Comparison of ENCODE assay signal across 1 cellular context in genomic region chr17:78127240-78127887, GRCh38.
TF ChIP-seq lines count a peak whose summit lies in the region.

No MANE protein-coding gene starts in this region.

TF ChIP-seq in GM23338, 12 proteins besides CTCF, POLR2A, EP300 and RAD21 (continued from another document):
- no peak for TF ChIP-seq ZNF462 (CRISPR knock-in tag; IDR thresholded peaks at IDR 0.05)
- no peak for TF ChIP-seq CREB1 (CRISPR knock-in tag; IDR thresholded peaks at IDR 0.05; ENCODE audit: low read depth)
- no peak for TF ChIP-seq NANOG (IDR thresholded peaks at IDR 0.05; ENCODE audit: borderline replicate concordance)
- TF ChIP-seq EZH2phosphoT487 (IDR thresholded peaks at IDR 0.05; ENCODE audit: unreplicated experiment) = no peak
- no peak for TF ChIP-seq REST (IDR thresholded peaks at IDR 0.05; ENCODE audit: unreplicated experiment)
- TF ChIP-seq ZNF114 (CRISPR knock-in tag; IDR thresholded peaks at IDR 0.05) = no peak
- TF ChIP-seq JUNB (IDR thresholded peaks at IDR 0.05; ENCODE audit: unreplicated experiment) = no peak
- no peak for TF ChIP-seq STAT1 (IDR thresholded peaks at IDR 0.05; ENCODE audit: unreplicated experiment)
